8 cellular contexts compared by ENCODE assay signal in the genomic region with DNA sequence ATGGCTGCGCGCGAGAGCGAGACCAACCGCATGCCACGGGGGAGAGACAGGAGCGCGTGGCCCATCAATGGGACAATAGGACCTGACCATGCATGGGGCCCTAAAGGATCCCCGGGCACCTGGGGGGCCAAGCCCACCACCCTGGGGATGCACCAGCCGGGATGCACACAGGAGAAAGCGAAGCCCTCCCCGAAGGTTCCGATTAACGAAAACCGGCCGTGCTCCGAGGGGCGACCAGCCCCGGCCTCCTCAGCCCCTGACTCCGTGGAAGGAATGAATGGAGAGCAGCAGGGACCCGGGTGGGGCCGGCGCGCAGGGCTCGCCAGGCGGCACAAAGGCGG. TPM values are rescaled to one million over a fixed set of nuclear protein-coding genes. Genes with fewer than 3 reads are reported as not detected.
DNase-seq lines count a peak whose midpoint lies in the region; ATAC-seq and TF ChIP-seq lines count a peak whose summit lies in the region.

No MANE protein-coding gene starts in this region.

- ATAC-seq in HG03139 (IDR thresholded peaks at IDR 0.05; ENCODE audit: unreplicated experiment): peak; percentile 2

- no peaks in the 10 kb centered on the region for H3K27me3 ChIP-seq in WERI-Rb-1 (ENCODE audit: insufficient read depth, low read depth, severe bottlenecking)

- intact Hi-C loops in posterior cingulate gyrus (cut with DNase I): no loop called here

- TF ChIP-seq CTCF in GM12864 (IDR thresholded peaks at IDR 0.05; ENCODE audit: low read depth, low read length, missing control alignments): no peak
- TF ChIP-seq CTCF in WERI-Rb-1 (IDR thresholded peaks at IDR 0.05; ENCODE audit: low read depth, low read length): no peak
- no peak for TF ChIP-seq CTCF in fibroblast of pulmonary artery (IDR thresholded peaks at IDR 0.05; ENCODE audit: low read length, missing control alignments)

- DNase-seq in A172 (ENCODE audit: low spot score): peak; percentile 21
- no peak for DNase-seq in GM12864 (ENCODE audit: low read depth)
- peak; percentile 44 for DNase-seq in WERI-Rb-1
- DNase-seq in fibroblast of pulmonary artery (ENCODE audit: low read depth): no peak
- peak in 6 of 10 donors; percentile 17 to 84 (median 38) for DNase-seq in posterior cingulate gyrus
- DNase-seq in GM19240 (ENCODE audit: insufficient read length, low spot score): no peak
- DNase-seq in NCI-H187 treated with DMSO at 0.1 percent for 48 hours (lab: John Stamatoyannopoulos, UW): no peak

- H3K4me3 ChIP-seq in GM12864 (ENCODE audit: low read depth, low read length) (peak overlapping the region; percentile 100), WERI-Rb-1 (ENCODE audit: low read depth, low read length) (peak overlapping the region; percentile 81), fibroblast of pulmonary artery (replicated peaks; ENCODE audit: low read depth, low read length) (peak overlapping the region; percentile 86)

- H3K36me3 ChIP-seq in WERI-Rb-1: peaks cover 50% of the 10 kb centered on the region

- H3K9me3 ChIP-seq in WERI-Rb-1 (ENCODE audit: severe bottlenecking): no peaks in the 10 kb centered on the region

- peak overlapping the region; percentile 85 for H3K27ac ChIP-seq in WERI-Rb-1

RNA-seq across cellular contexts. Expression of a gene that starts 0.5 kb away (rescaled TPM):
- total RNA-seq in A172 (2014; rRNA removed; shearing (Covaris generic)): 626 and 687 TPM in 2 replicates

RNA-seq across cellular contexts. Expression of a gene that starts 22.3 kb away (rescaled TPM):
- total RNA-seq in A172 (2014; rRNA removed; shearing (Covaris generic)): 73.6 and 83.9 TPM in 2 replicates

RNA-seq across cellular contexts. Expression of a gene that starts 28.9 kb away (rescaled TPM):
- 201 and 239 TPM in 2 replicates for total RNA-seq in A172 (2014; rRNA removed; shearing (Covaris generic))

RNA-seq across cellular contexts. Expression of a gene that starts 44.1 kb away (rescaled TPM):
- total RNA-seq in A172 (2014; rRNA removed; shearing (Covaris generic)): 3.2 and 6.0 TPM in 2 replicates

RNA-seq across cellular contexts. Expression of a gene that starts 51.7 kb away (rescaled TPM):
- 55.6 and 59.1 TPM in 2 replicates for total RNA-seq in A172 (2014; rRNA removed; shearing (Covaris generic))

Comparison
In these comparisons a context has a peak if more than half of its experiments do, and no peak if none do; other contexts are left out.
1. DNase-seq: peak in A172 (single experiment), WERI-Rb-1 (single experiment) and posterior cingulate gyrus (6 of 10); none in GM12864 (single experiment), fibroblast of pulmonary artery (single experiment), GM19240 (single experiment) and NCI-H187 treated with DMSO at 0.1 percent for 48 hours (single experiment).
2. Peak in every context shown above with its lines, with median percentiles within 50 percentile points of each other: H3K4me3 ChIP-seq.